ENCODE assay signal across 12 cellular contexts in genomic region chr6:11525468-11526155, GRCh38. TPM values are rescaled to one million over a fixed set of nuclear protein-coding genes. Genes with fewer than 3 reads are reported as not detected.
DNase-seq lines count a peak whose midpoint lies in the region; ATAC-seq and TF ChIP-seq lines count a peak whose summit lies in the region.
"Had no signal": no experiment of that assay in that cellular context is flagged by ENCODE, and none has a peak within 500 bp of the region (broad histone marks: within the 10 kb centered on the region; RNA-seq: fewer than 3 reads in every experiment).

No MANE protein-coding gene starts in this region.

- WGBS in heart right ventricle, 2 donors, result 84 to 89% methylated on average over 2 of the region's 2 CpGs
- WGBS in ovary, 3 donors, result 46 to 84% (median 49%) methylated on average over 2 of the region's 2 CpGs

- no peaks in the 10 kb centered on the region for H3K9me3 ChIP-seq in PC-3 (ENCODE audit: low read length)
- H3K9me3 ChIP-seq in heart right ventricle, result no peaks in the 10 kb centered on the region
- no peaks in the 10 kb centered on the region for H3K9me3 ChIP-seq in ovary

- no peak for TF ChIP-seq POLR2A in ovary (IDR thresholded peaks at IDR 0.05)

- H3K27me3 ChIP-seq in PC-3 (ENCODE audit: low read length), result no peaks in the 10 kb centered on the region
- H3K27me3 ChIP-seq in heart right ventricle, result peaks cover 0 to 4% (median 0%) of the 10 kb centered on the region in 7 donors
- H3K27me3 ChIP-seq in ovary, result no peaks in the 10 kb centered on the region

- peaks cover 7% of the 10 kb centered on the region; the same call in 1 of the 2 replicates for H3K4me1 ChIP-seq in PC-3 (ENCODE audit: insufficient read depth, low read length)
- H3K4me1 ChIP-seq in heart right ventricle, result peaks cover 0 to 42% (median 0%) of the 10 kb centered on the region in 9 donors
- H3K4me1 ChIP-seq in ovary (ENCODE audit: insufficient read depth), result no peaks in the 10 kb centered on the region

- H3K27ac ChIP-seq in PC-3 (ENCODE audit: low read length) (no peak overlapping the region), heart right ventricle (peak overlapping the region in 3 of 10 donors; percentile 3 to 84 (median 37)), ovary (no peak overlapping the region)

- no peaks in the 10 kb centered on the region for H3K36me3 ChIP-seq in PC-3 (ENCODE audit: low read depth, low read length)
- no peaks in the 10 kb centered on the region for H3K36me3 ChIP-seq in heart right ventricle
- no peaks in the 10 kb centered on the region for H3K36me3 ChIP-seq in ovary

- no peaks in the 10 kb centered on the region for H3K79me2 ChIP-seq in PC-3 (ENCODE audit: low read length)

- H2AFZ ChIP-seq in PC-3 (ENCODE audit: low read length), result no peak overlapping the region

- no peak overlapping the region for H3K9ac ChIP-seq in PC-3 (ENCODE audit: low read length)

- no peaks in the 10 kb centered on the region for H3K9me2 ChIP-seq in PC-3 (replicated peaks; ENCODE audit: low read length)

- H4K20me1 ChIP-seq in PC-3 (ENCODE audit: low read length), result no peaks in the 10 kb centered on the region

- no peak for ATAC-seq in PC-3
- ATAC-seq in heart right ventricle, result peak in 5 of 8 donors; percentile 27 to 94 (median 67)
- no peak for ATAC-seq in GM18873 (IDR thresholded peaks at IDR 0.05; ENCODE audit: low FRiP score, unreplicated experiment)
- no peak for ATAC-seq in HG02885 (IDR thresholded peaks at IDR 0.05; ENCODE audit: poor library complexity, unreplicated experiment)
- ATAC-seq: SK-N-SH treated with all-trans-retinoic acid at 6 μM for 48 hours had no signal

- peak; percentile 6 for DNase-seq in ELR (ENCODE audit: low read depth)
- DNase-seq in PC-3, result peak; percentile 19
- no peak for DNase-seq in heart right ventricle
- DNase-seq in skeletal muscle cell (ENCODE audit: low read depth), result peak; percentile 73
- no peak for DNase-seq in LoVo (ENCODE audit: low spot score)
- no peak for DNase-seq in ovary
- DNase-seq: amygdala; NCI-H2227 treated with DMSO at 0.1 percent for 48 hours; stimulated activated naive CD4-positive, alpha-beta T cell treated with Interleukin-2 at 50 U/mL for 16 hours had no signal

- no TSS peak for BruUV-seq in PC-3 (replicated peaks; lab: Mats Ljungman, UMichigan)

- H3K4me3 ChIP-seq in PC-3 (ENCODE audit: low read length) (no peak overlapping the region), heart right ventricle (no peak overlapping the region), skeletal muscle cell (ENCODE audit: low read depth, low read length) (no peak overlapping the region), ovary (no peak overlapping the region)

- POLR2A ChIA-PET in PC-3 (lab: Charles Lee; ENCODE audit: unreplicated experiment), result no interaction called here

- no peaks in the 10 kb centered on the region for H3F3A ChIP-seq in PC-3 (ENCODE audit: low read length, unreplicated experiment)

- no peak overlapping the region for H3K4me2 ChIP-seq in PC-3 (ENCODE audit: low read length)

- CTCF ChIA-PET in PC-3 (lab: Charles Lee), result no interaction called here

- intact Hi-C loops in PC-3 (cut with micrococcal nuclease) (no loop called here), heart right ventricle (cut with DNase I) (no loop called here), ovary (cut with DNase I) (no loop called here)

- no peak for TF ChIP-seq CTCF in PC-3 (conservative IDR thresholded peaks at IDR 0.05; ENCODE audit: low read depth, low read length)
- TF ChIP-seq CTCF in heart right ventricle (IDR thresholded peaks at IDR 0.05), result no peak
- no peak for TF ChIP-seq CTCF in ovary (IDR thresholded peaks at IDR 0.05)

- no peak for TF ChIP-seq EP300 in ovary (IDR thresholded peaks at IDR 0.05)

RNA-seq across cellular contexts. Expression of gene TMEM170B, which starts 11.9 kb away (rescaled TPM):
- total RNA-seq in PC-3 (2014; rRNA removed) (0.52 and 0.66 TPM in 2 replicates), heart right ventricle (1 to 10 TPM; 3.3 to 5.3 (median 4.3) TPM), ovary (1 to 10 TPM; 2.4 to 5.9 (median 5.3) TPM)
- polyA plus RNA-seq in heart right ventricle (1 to 10 TPM; 1.3 TPM), ovary (1 to 10 TPM; 2.1 to 3.6 TPM)

Comparison
In these comparisons a context has a peak if more than half of its experiments do, and no peak if none do; other contexts are left out.
1. DNase-seq: peak in ELR (single experiment), PC-3 (single experiment) and skeletal muscle cell (single experiment); none in heart right ventricle (0 of 2), LoVo (single experiment) and ovary (0 of 5).
2. ATAC-seq: peak in heart right ventricle (5 of 8); none in PC-3 (single experiment), GM18873 (single experiment) and HG02885 (single experiment).